20 cellular contexts compared by ENCODE assay signal in genomic region chr9:127530206-127530941, GRCh38.
DNase-seq lines count a peak whose midpoint lies in the region; ATAC-seq and TF ChIP-seq lines count a peak whose summit lies in the region.
"Had no signal": no experiment of that assay in that cellular context is flagged by ENCODE, and none has a peak within 500 bp of the region (broad histone marks: within the 10 kb centered on the region; RNA-seq: fewer than 3 reads in every experiment).

No MANE protein-coding gene starts in this region.

- no peaks in the 10 kb centered on the region for H3K9me3 ChIP-seq in right cardiac atrium (ENCODE audit: control insufficient read depth, low read length)
- no peaks in the 10 kb centered on the region for H3K9me3 ChIP-seq in thoracic aorta
- H3K9me3 ChIP-seq in A673 (ENCODE audit: low read depth, low read length, poor library complexity, severe bottlenecking): peaks cover 7% of the 10 kb centered on the region

- WGBS in right cardiac atrium: 85% methylated on average over 14 of the region's 14 CpGs

- peaks cover 31% of the 10 kb centered on the region for H3K4me1 Mint-ChIP-seq in WTC11
- H3K4me1 Mint-ChIP-seq: natural killer cell had no signal

- H3K4me1 ChIP-seq in right cardiac atrium (ENCODE audit: control insufficient read depth, insufficient read depth, low read length) (peaks cover 7% of the 10 kb centered on the region), thoracic aorta (ENCODE audit: control insufficient read depth in 1 of 2, low read depth in 2 of 2) (peaks cover 9 to 52% of the 10 kb centered on the region in 2 donors), foreskin keratinocyte (peaks cover 10% of the 10 kb centered on the region), A673 (ENCODE audit: insufficient read depth, low read length, poor library complexity, severe bottlenecking) (no peaks in the 10 kb centered on the region)

- H3K4me3 ChIP-seq in right cardiac atrium (ENCODE audit: low read length) (no peak overlapping the region), thoracic aorta (no peak overlapping the region), A673 (ENCODE audit: low read depth, low read length, poor library complexity, severe bottlenecking) (no peak overlapping the region)
- H3K4me3 ChIP-seq: smooth muscle cell had no signal

- POLR2A ChIA-PET in WTC11 (lab: Charles Lee) (no interaction called here), A673 (lab: Charles Lee; ENCODE audit: low non-redundant PET) (interaction anchor here (0.6 kb wide), 1 partner anchor 34 kb away, joined by 6 read pairs; no protein-coding TSS in a partner anchor)

- no peak overlapping the region for H3K4me3 Mint-ChIP-seq in WTC11
- H3K4me3 Mint-ChIP-seq: natural killer cell had no signal

- H3K36me3 ChIP-seq in thoracic aorta: no peaks in the 10 kb centered on the region
- peaks cover 7% of the 10 kb centered on the region for H3K36me3 ChIP-seq in A673 (ENCODE audit: insufficient read depth, low read length, poor library complexity, severe bottlenecking)

- H3K9me3 Mint-ChIP-seq in WTC11: peaks cover 10% of the 10 kb centered on the region
- H3K9me3 Mint-ChIP-seq: natural killer cell had no signal

- peak overlapping the region; percentile 53 for H3K27ac Mint-ChIP-seq in WTC11
- H3K27ac Mint-ChIP-seq: natural killer cell had no signal

- intact Hi-C loops in Right ventricle myocardium inferior (cut with DNase I): no loop called here
- intact Hi-C loops in left cardiac atrium (cut with DNase I): no loop called here
- intact Hi-C loops in right cardiac atrium (cut with DNase I): no loop called here
- intact Hi-C loops in A673 (cut with micrococcal nuclease; ENCODE audit: unreplicated experiment): no loop called here

- TF ChIP-seq CTCF in WTC11 (IDR thresholded peaks at IDR 0.05) (no peak), thoracic aorta (IDR thresholded peaks at IDR 0.05) (no peak), foreskin keratinocyte (conservative IDR thresholded peaks at IDR 0.05) (no peak), A673 (conservative IDR thresholded peaks at IDR 0.05; ENCODE audit: low read depth, low read length) (no peak)

- CTCF ChIA-PET in WTC11 (lab: Charles Lee): no interaction called here
- CTCF ChIA-PET in A673 (lab: Charles Lee): no interaction called here

- DNase-seq in Right ventricle myocardium inferior (ENCODE audit: missing footprints): peak; percentile 53
- DNase-seq in left cardiac atrium: no peak
- DNase-seq in WTC11 (ENCODE audit: low spot score): no peak
- peak in 1 of 3 donors; percentile 63 for DNase-seq in right cardiac atrium
- no peak for DNase-seq in thoracic aorta (ENCODE audit: low spot score)
- DNase-seq in foreskin keratinocyte: no peak
- DNase-seq in Ammon's horn (ENCODE audit: low spot score): no peak
- DNase-seq in A673 (ENCODE audit: low spot score): no peak
- DNase-seq: activated CD4-positive, alpha-beta T cell treated with anti-CD3 and anti-CD28 coated beads, Interleukin-2, amount 50 U/mL, for 4 hours; activated naive CD4-positive, alpha-beta T cell; C1 segment of cervical spinal cord; central memory CD4-positive, alpha-beta T cell; kidney glomerular epithelial cell; natural killer cell; NCI-H2081 treated with DMSO at 0.1 percent for 48 hours; NCI-H526; SHP77 treated with DMSO at 0.1 percent for 48 hours; stimulated activated CD4-positive, alpha-beta T cell treated with anti-CD3 and anti-CD28 coated beads, Interleukin-2, amount 100 ng/mL, for 48 hours had no signal

- peaks cover 17% of the 10 kb centered on the region for H3K36me3 Mint-ChIP-seq in WTC11
- H3K36me3 Mint-ChIP-seq: natural killer cell had no signal

- ATAC-seq in Right ventricle myocardium inferior (no peak), left cardiac atrium (no peak), WTC11 (no peak), right cardiac atrium (no peak), thoracic aorta (ENCODE audit: insufficient number of reproducible peaks, low FRiP score, low read depth) (no peak), foreskin keratinocyte (no peak)
- ATAC-seq: esophagus mucosa, natural killer cell had no signal

- BruUV-seq in A673 (replicated peaks; lab: Mats Ljungman, UMichigan): no TSS peak

- no peaks in the 10 kb centered on the region for H3K27me3 Mint-ChIP-seq in WTC11 (ENCODE audit: low read depth)

- H3K27ac ChIP-seq in right cardiac atrium (ENCODE audit: low read length) (peak overlapping the region; percentile 6), thoracic aorta (peak overlapping the region; percentile 51 to 84), foreskin keratinocyte (no peak overlapping the region), A673 (ENCODE audit: low read depth, low read length, poor library complexity, severe bottlenecking) (no peak overlapping the region)

- H3K27me3 ChIP-seq in right cardiac atrium (ENCODE audit: control insufficient read depth, insufficient read depth) (no peaks in the 10 kb centered on the region), thoracic aorta (replicated peaks; ENCODE audit: insufficient read depth) (no peaks in the 10 kb centered on the region), foreskin keratinocyte (no peaks in the 10 kb centered on the region), A673 (replicated peaks; ENCODE audit: insufficient read depth, low read depth, low read length, poor library complexity) (no peaks in the 10 kb centered on the region)

TF ChIP-seq in WTC11, 78 proteins besides CTCF, POLR2A, EP300 and RAD21 (continues in another document):
- TF ChIP-seq TCF7 (CRISPR knock-in tag; IDR thresholded peaks at IDR 0.05; ENCODE audit: low read depth) (no peak), AR (CRISPR knock-in tag; IDR thresholded peaks at IDR 0.05) (no peak), ZNF281 (CRISPR knock-in tag; IDR thresholded peaks at IDR 0.05) (no peak), ZNF671 (CRISPR knock-in tag; IDR thresholded peaks at IDR 0.05) (no peak), NFE2L1 (CRISPR knock-in tag; IDR thresholded peaks at IDR 0.05) (no peak), ATF1 (CRISPR knock-in tag; IDR thresholded peaks at IDR 0.05) (no peak), ZBTB21 (CRISPR knock-in tag; IDR thresholded peaks at IDR 0.05; ENCODE audit: borderline replicate concordance) (no peak), JUN (CRISPR knock-in tag; IDR thresholded peaks at IDR 0.05) (no peak), ZNF416 (CRISPR knock-in tag; IDR thresholded peaks at IDR 0.05) (no peak), ETV6 (CRISPR knock-in tag; IDR thresholded peaks at IDR 0.05) (no peak), TEAD4 (CRISPR knock-in tag; IDR thresholded peaks at IDR 0.05) (no peak), GRHL2 (CRISPR knock-in tag; IDR thresholded peaks at IDR 0.05; ENCODE audit: insufficient replicate concordance, severe bottlenecking) (no peak), IRF1 (CRISPR knock-in tag; IDR thresholded peaks at IDR 0.05) (no peak)

Comparison
In these comparisons a context has a peak if more than half of its experiments do, and no peak if none do; other contexts are left out.
1. H3K27ac ChIP-seq: peak in right cardiac atrium (single experiment) and thoracic aorta (2 of 2); none in foreskin keratinocyte (single experiment) and A673 (single experiment).